25 cellular contexts compared by ENCODE assay signal in genomic region chr14:61149896-61150295, GRCh38.
DNase-seq lines count a peak whose midpoint lies in the region; ATAC-seq and TF ChIP-seq lines count a peak whose summit lies in the region.
"Had no signal": no experiment of that assay in that cellular context is flagged by ENCODE, and none has a peak within 500 bp of the region (broad histone marks: within the 10 kb centered on the region; RNA-seq: fewer than 3 reads in every experiment).

No MANE protein-coding gene starts in this region.

- no peaks in the 10 kb centered on the region for H3K9me3 Mint-ChIP-seq in activated CD8-positive, alpha-beta T cell treated with anti-CD3 and anti-CD28 coated beads for 36 hours
- no peaks in the 10 kb centered on the region for H3K9me3 Mint-ChIP-seq in activated CD8-positive, alpha-beta T cell treated with anti-CD3 and anti-CD28 coated beads, Interleukin-2, amount 10 ng/mL, durations not matched to agents 7 days and 5 days (ENCODE audit: insufficient read depth)
- H3K9me3 Mint-ChIP-seq in WTC11 (peaks cover 13% of the 10 kb centered on the region), mesothelial cell of epicardium (peaks cover 5% of the 10 kb centered on the region)

- H3K9me3 ChIP-seq in skeletal muscle satellite cell (replicated peaks; ENCODE audit: low read length) (no peaks in the 10 kb centered on the region), adrenal gland (replicated peaks in 1 of 3) (no peaks in the 10 kb centered on the region)
- H3K9me3 ChIP-seq: MG63, SK-N-SH had no signal

- no peak overlapping the region for H3K4me2 ChIP-seq in skeletal muscle satellite cell (ENCODE audit: low read length)
- H3K4me2 ChIP-seq: PC-9, SK-N-SH had no signal

- H3K4me1 Mint-ChIP-seq in activated CD8-positive, alpha-beta T cell treated with anti-CD3 and anti-CD28 coated beads for 36 hours (ENCODE audit: low read depth) = no peaks in the 10 kb centered on the region
- H3K4me1 Mint-ChIP-seq in activated CD8-positive, alpha-beta T cell treated with anti-CD3 and anti-CD28 coated beads, Interleukin-2, amount 10 ng/mL, durations not matched to agents 7 days and 5 days (ENCODE audit: low read depth) = no peaks in the 10 kb centered on the region
- H3K4me1 Mint-ChIP-seq in WTC11 = peaks cover 24% of the 10 kb centered on the region
- peaks cover 65% of the 10 kb centered on the region for H3K4me1 Mint-ChIP-seq in mesothelial cell of epicardium

- ATAC-seq in activated CD8-positive, alpha-beta T cell treated with anti-CD3 and anti-CD28 coated beads for 36 hours = no peak
- no peak for ATAC-seq in activated CD8-positive, alpha-beta T cell treated with anti-CD3 and anti-CD28 coated beads, Interleukin-2, amount 10 ng/mL, durations not matched to agents 7 days and 5 days
- ATAC-seq in WTC11 = no peak
- ATAC-seq in HG02759 (IDR thresholded peaks at IDR 0.05; ENCODE audit: unreplicated experiment) = no peak
- ATAC-seq: CD8-positive, alpha-beta T cell had no signal

- H3K9ac ChIP-seq in skeletal muscle satellite cell (ENCODE audit: low read depth, low read length) = peak overlapping the region; percentile 78
- H3K9ac ChIP-seq: SK-N-SH had no signal

- no peaks in the 10 kb centered on the region for H3K27me3 ChIP-seq in skeletal muscle satellite cell (ENCODE audit: control insufficient read depth, insufficient read depth, low read length)
- no peaks in the 10 kb centered on the region for H3K27me3 ChIP-seq in adrenal gland
- H3K27me3 ChIP-seq: MG63 had no signal

- CTCF ChIA-PET in activated CD8-positive, alpha-beta T cell treated with anti-CD3 and anti-CD28 coated beads for 36 hours (lab: Charles Lee) = no interaction called here
- CTCF ChIA-PET in activated CD8-positive, alpha-beta T cell treated with anti-CD3 and anti-CD28 coated beads, Interleukin-2, amount 10 ng/mL, durations not matched to agents 7 days and 5 days (lab: Charles Lee) = no interaction called here
- CTCF ChIA-PET in WTC11 (lab: Charles Lee) = no interaction called here

- DNase-seq in activated CD8-positive, alpha-beta T cell treated with anti-CD3 and anti-CD28 coated beads for 36 hours = no peak
- no peak for DNase-seq in activated CD8-positive, alpha-beta T cell treated with anti-CD3 and anti-CD28 coated beads, Interleukin-2, amount 10 ng/mL, durations not matched to agents 7 days and 5 days
- DNase-seq in WTC11 (ENCODE audit: low spot score) = no peak
- DNase-seq in mesothelial cell of epicardium (ENCODE audit: low spot score in 2 of 2, unreplicated experiment in 2 of 2) = no peak
- no peak for DNase-seq in adrenal gland
- DNase-seq in ureter (ENCODE audit: low spot score) = no peak
- DNase-seq: AML-193; C1 segment of cervical spinal cord; CD8-positive, alpha-beta T cell; DMS153; GOT3; HCEC 1CT; Kasumi-1; MG63; NCI-H1417; NCI-H187; NCI-H2107; NCI-H510A; PC-9; SHP77 treated with DMSO at 0.1 percent for 48 hours; SK-N-SH had no signal

- TF ChIP-seq CTCF in activated CD8-positive, alpha-beta T cell treated with anti-CD3 and anti-CD28 coated beads for 36 hours (IDR thresholded peaks at IDR 0.05) = peak; percentile 48
- TF ChIP-seq CTCF in WTC11 (IDR thresholded peaks at IDR 0.05) (no peak), mesothelial cell of epicardium (IDR thresholded peaks at IDR 0.05; ENCODE audit: unreplicated experiment) (no peak), adrenal gland (IDR thresholded peaks at IDR 0.05) (no peak)

- TF ChIP-seq POLR2A in adrenal gland (IDR thresholded peaks at IDR 0.05) = no peak

- no peaks in the 10 kb centered on the region for H3K36me3 Mint-ChIP-seq in activated CD8-positive, alpha-beta T cell treated with anti-CD3 and anti-CD28 coated beads for 36 hours (ENCODE audit: low read depth)
- no peaks in the 10 kb centered on the region for H3K36me3 Mint-ChIP-seq in activated CD8-positive, alpha-beta T cell treated with anti-CD3 and anti-CD28 coated beads, Interleukin-2, amount 10 ng/mL, durations not matched to agents 7 days and 5 days (ENCODE audit: low read depth)
- peaks cover 10% of the 10 kb centered on the region for H3K36me3 Mint-ChIP-seq in WTC11
- peaks cover 3% of the 10 kb centered on the region for H3K36me3 Mint-ChIP-seq in mesothelial cell of epicardium
- H3K36me3 Mint-ChIP-seq: CD8-positive, alpha-beta T cell had no signal

- intact Hi-C loops in activated CD8-positive, alpha-beta T cell treated with anti-CD3 and anti-CD28 coated beads for 36 hours (cut with micrococcal nuclease) = no loop called here
- intact Hi-C loops in adrenal gland (cut with DNase I) = no loop called here

- H3K27ac Mint-ChIP-seq in activated CD8-positive, alpha-beta T cell treated with anti-CD3 and anti-CD28 coated beads for 36 hours = no peak overlapping the region
- H3K27ac Mint-ChIP-seq in activated CD8-positive, alpha-beta T cell treated with anti-CD3 and anti-CD28 coated beads, Interleukin-2, amount 10 ng/mL, durations not matched to agents 7 days and 5 days = no peak overlapping the region
- H3K27ac Mint-ChIP-seq in WTC11 (no peak overlapping the region), mesothelial cell of epicardium (peak overlapping the region; percentile 36)
- H3K27ac Mint-ChIP-seq: CD8-positive, alpha-beta T cell had no signal

- H3K27ac ChIP-seq in adrenal gland = no peak overlapping the region
- H3K27ac ChIP-seq: 22Rv1, PC-9, RWPE1 had no signal

- peaks cover 7% of the 10 kb centered on the region for H3K27me3 Mint-ChIP-seq in activated CD8-positive, alpha-beta T cell treated with anti-CD3 and anti-CD28 coated beads for 36 hours
- peaks cover 6% of the 10 kb centered on the region for H3K27me3 Mint-ChIP-seq in activated CD8-positive, alpha-beta T cell treated with anti-CD3 and anti-CD28 coated beads, Interleukin-2, amount 10 ng/mL, durations not matched to agents 7 days and 5 days (ENCODE audit: low read depth)
- no peaks in the 10 kb centered on the region for H3K27me3 Mint-ChIP-seq in WTC11 (ENCODE audit: low read depth)
- no peaks in the 10 kb centered on the region for H3K27me3 Mint-ChIP-seq in mesothelial cell of epicardium (ENCODE audit: low read depth)

- no peaks in the 10 kb centered on the region for H3K36me3 ChIP-seq in skeletal muscle satellite cell (ENCODE audit: insufficient read depth, low read length)
- no peaks in the 10 kb centered on the region for H3K36me3 ChIP-seq in adrenal gland (replicated peaks in 1 of 2)
- H3K36me3 ChIP-seq: MG63 had no signal

- peaks cover 95% of the 10 kb centered on the region for H3K4me1 ChIP-seq in skeletal muscle satellite cell (ENCODE audit: control insufficient read depth, insufficient read depth, low read length)
- peaks cover 0 to 3% of the 10 kb centered on the region in 2 donors for H3K4me1 ChIP-seq in adrenal gland (replicated peaks in 1 of 2)

- H3K4me3 ChIP-seq in skeletal muscle satellite cell (ENCODE audit: low read length) (no peak overlapping the region), adrenal gland (no peak overlapping the region)
- H3K4me3 ChIP-seq: MG63, PC-9 had no signal

- H3K4me3 Mint-ChIP-seq in activated CD8-positive, alpha-beta T cell treated with anti-CD3 and anti-CD28 coated beads for 36 hours = no peak overlapping the region
- H3K4me3 Mint-ChIP-seq in activated CD8-positive, alpha-beta T cell treated with anti-CD3 and anti-CD28 coated beads, Interleukin-2, amount 10 ng/mL, durations not matched to agents 7 days and 5 days = no peak overlapping the region
- H3K4me3 Mint-ChIP-seq in WTC11 (no peak overlapping the region), mesothelial cell of epicardium (no peak overlapping the region)
- H3K4me3 Mint-ChIP-seq: CD8-positive, alpha-beta T cell had no signal

- POLR2A ChIA-PET in activated CD8-positive, alpha-beta T cell treated with anti-CD3 and anti-CD28 coated beads for 36 hours (lab: Charles Lee) = no interaction called here
- POLR2A ChIA-PET in activated CD8-positive, alpha-beta T cell treated with anti-CD3 and anti-CD28 coated beads, Interleukin-2, amount 10 ng/mL, durations not matched to agents 7 days and 5 days (lab: Charles Lee) = no interaction called here
- POLR2A ChIA-PET in WTC11 (lab: Charles Lee) = no interaction called here

TF ChIP-seq in WTC11, 78 proteins besides CTCF, POLR2A, EP300 and RAD21:
- TF ChIP-seq ZNF512 (CRISPR knock-in tag; IDR thresholded peaks at IDR 0.05; ENCODE audit: borderline replicate concordance) (peak; percentile 70; the same call in 1 of the 2 replicates), ZNF138 (CRISPR knock-in tag; conservative IDR thresholded peaks at IDR 0.05) (no peak)
